In genomic region chr7:16356241-16356958, GRCh38 we compare ENCODE assay signal across 20 cellular contexts.
DNase-seq lines count a peak whose midpoint lies in the region; ATAC-seq and TF ChIP-seq lines count a peak whose summit lies in the region.
"Had no signal": no experiment of that assay in that cellular context is flagged by ENCODE, and none has a peak within 500 bp of the region (broad histone marks: within the 10 kb centered on the region; RNA-seq: fewer than 3 reads in every experiment).

No MANE protein-coding gene starts in this region.

- H3K4me1 Mint-ChIP-seq in neural crest cell, result peaks cover 4% of the 10 kb centered on the region

- TF ChIP-seq CTCF in choroid plexus epithelial cell (conservative IDR thresholded peaks at IDR 0.05; ENCODE audit: low read depth, low read length), result no peak
- no peak for TF ChIP-seq CTCF in neural crest cell (conservative IDR thresholded peaks at IDR 0.05)

- H3K27ac Mint-ChIP-seq in neural crest cell (ENCODE audit: unreplicated experiment), result peak overlapping the region; percentile 0
- H3K27ac Mint-ChIP-seq: activated T-helper 1 cell treated with anti-CD3 and anti-CD28 coated beads, Interleukin-12 subunit alpha, Interleukin-12 subunit beta, Interleukin-2, Interleukin-4 antibody, amounts not matched to agents 30 ng/mL and 10 ng/mL and 1 ng/mL, durations not matched to agents 14 hours and 24 hours and 36 hours; T-helper 1 cell treated with Interleukin-12 subunit alpha and Interleukin-12 subunit beta and Interleukin-4 antibody, amounts not matched to agents 30 μg/mL and 1 μg/mL, for 36 hours had no signal

- no peaks in the 10 kb centered on the region for H3K27me3 Mint-ChIP-seq in neural crest cell (ENCODE audit: low read depth)

- H3K36me3 Mint-ChIP-seq in neural crest cell (ENCODE audit: low read depth), result no peaks in the 10 kb centered on the region

- no peak overlapping the region for H3K4me3 ChIP-seq in choroid plexus epithelial cell (ENCODE audit: low read depth, low read length)
- H3K4me3 ChIP-seq: BLaER1 treated with 17β-estradiol and CSF1 and Interleukin-3, amounts not matched to agents 10 nM and 100 nM; coronary artery; sigmoid colon had no signal

- no peak for ATAC-seq in HG02840 (IDR thresholded peaks at IDR 0.05; ENCODE audit: low FRiP score, unreplicated experiment)

- no peak overlapping the region for H3K4me3 Mint-ChIP-seq in neural crest cell
- H3K4me3 Mint-ChIP-seq: activated T-helper 1 cell treated with anti-CD3 and anti-CD28 coated beads, Interleukin-12 subunit alpha, Interleukin-12 subunit beta, Interleukin-2, Interleukin-4 antibody, amounts not matched to agents 30 ng/mL and 10 ng/mL and 1 ng/mL, durations not matched to agents 14 hours and 24 hours and 36 hours; T-helper 1 cell treated with Interleukin-12 subunit alpha and Interleukin-12 subunit beta and Interleukin-4 antibody, amounts not matched to agents 30 μg/mL and 1 μg/mL, for 36 hours had no signal

- DNase-seq in GM03348 (ENCODE audit: low spot score), result peak; percentile 45
- peak; percentile 60 for DNase-seq in OCI-M1 (lab: John Stamatoyannopoulos, UW)
- peak; percentile 37 for DNase-seq in choroid plexus epithelial cell (ENCODE audit: low read depth)
- no peak for DNase-seq in neural crest cell (ENCODE audit: low read depth, low spot score)
- DNase-seq in NCI-H2081 (lab: John Stamatoyannopoulos, UW), result no peak
- DNase-seq in CD1c-positive myeloid dendritic cell (ENCODE audit: extremely low spot score), result no peak
- DNase-seq in stimulated activated naive CD4-positive, alpha-beta T cell treated with Interleukin-2 at 50 U/mL for 16 hours (lab: John Stamatoyannopoulos, UW), result no peak
- DNase-seq: activated CD4-positive, CD25-positive, alpha-beta regulatory T cell; activated CD8-positive, alpha-beta memory T cell treated with anti-CD3 and anti-CD28 coated beads for 24 hours; amygdala; kidney; NCI-H1105 treated with DMSO at 0.1 percent for 48 hours; RPMI8226; sigmoid colon; stimulated activated CD4-positive, alpha-beta T cell treated with anti-CD3 and anti-CD28 coated beads, Interleukin-4, amount 100 ng/mL, for 24 hours had no signal

- H3K9me3 Mint-ChIP-seq in neural crest cell, result peaks cover 2% of the 10 kb centered on the region
- H3K9me3 Mint-ChIP-seq: activated T-helper 1 cell treated with anti-CD3 and anti-CD28 coated beads, Interleukin-12 subunit alpha, Interleukin-12 subunit beta, Interleukin-2, Interleukin-4 antibody, amounts not matched to agents 30 ng/mL and 10 ng/mL and 1 ng/mL, durations not matched to agents 14 hours and 24 hours and 36 hours; T-helper 1 cell treated with Interleukin-12 subunit alpha and Interleukin-12 subunit beta and Interleukin-4 antibody, amounts not matched to agents 30 μg/mL and 1 μg/mL, for 36 hours had no signal

Comparison
In these comparisons a context has a peak if more than half of its experiments do, and no peak if none do; other contexts are left out.
1. DNase-seq: peak in GM03348 (single experiment), OCI-M1 (single experiment) and choroid plexus epithelial cell (single experiment); none in neural crest cell (single experiment), NCI-H2081 (0 of 2), CD1c-positive myeloid dendritic cell (single experiment) and stimulated activated naive CD4-positive, alpha-beta T cell treated with Interleukin-2 at 50 U/mL for 16 hours (single experiment).